ENCODE assay signal across 8 cellular contexts in the genomic region with DNA sequence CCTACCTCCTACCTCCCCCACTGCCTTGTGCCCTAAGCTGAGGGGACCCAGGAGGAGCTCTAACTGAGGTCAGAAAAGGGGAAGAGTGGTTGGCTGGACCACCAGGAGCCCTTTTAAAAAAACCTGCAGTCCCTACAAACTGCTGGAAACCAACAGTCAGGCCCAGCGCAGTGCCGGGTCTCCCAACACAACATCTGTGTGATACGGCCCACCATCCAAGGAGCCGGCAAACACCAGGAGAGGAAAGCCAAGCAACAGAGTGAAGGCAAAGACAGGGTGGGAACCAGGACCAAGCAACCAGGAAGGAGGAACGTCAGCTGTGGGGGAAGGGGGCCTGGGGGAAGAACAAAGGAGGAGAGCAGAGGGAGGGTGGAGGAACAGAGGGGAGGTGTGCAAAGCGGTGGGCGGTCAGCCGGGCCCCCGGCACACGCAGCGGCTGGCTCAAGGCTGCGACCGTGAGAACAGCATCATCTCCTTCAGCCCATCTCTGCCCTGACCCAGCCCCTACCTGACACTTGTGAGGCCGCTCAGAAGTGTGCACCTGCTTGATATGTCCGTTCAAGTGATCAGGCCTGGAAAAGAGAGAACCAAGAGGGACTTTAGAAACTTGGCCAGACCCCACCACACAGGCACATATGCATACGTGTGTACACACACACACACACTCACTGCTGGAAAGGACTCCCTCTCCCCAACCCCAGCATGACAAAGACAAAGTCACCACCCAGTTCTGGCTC. TPM values are rescaled to one million over a fixed set of nuclear protein-coding genes. Genes with fewer than 3 reads are reported as not detected.
DNase-seq lines count a peak whose midpoint lies in the region; ATAC-seq and TF ChIP-seq lines count a peak whose summit lies in the region.

No MANE protein-coding gene starts in this region.

- H3K27me3 Mint-ChIP-seq in Calu3 (ENCODE audit: unreplicated experiment) (no peaks in the 10 kb centered on the region), progenitor cell of endocrine pancreas (no peaks in the 10 kb centered on the region)

- DNase-seq in Calu3 (no peak), NCI-H2227 treated with DMSO at 0.1 percent for 48 hours (lab: John Stamatoyannopoulos, UW) (peak; percentile 5), epidermal melanocyte (ENCODE audit: insufficient read length, low spot score) (peak; percentile 8), progenitor cell of endocrine pancreas (ENCODE audit: low spot score, unreplicated experiment) (no peak), SHP77 (lab: John Stamatoyannopoulos, UW) (no peak), NAMALWA (ENCODE audit: low spot score) (no peak)

- H3K4me1 Mint-ChIP-seq in Calu3 (ENCODE audit: low read depth, unreplicated experiment) (peaks cover 73% of the 10 kb centered on the region), progenitor cell of endocrine pancreas (ENCODE audit: low read depth) (peaks cover 62% of the 10 kb centered on the region)

- ATAC-seq in HG03175 (IDR thresholded peaks at IDR 0.05; ENCODE audit: unreplicated experiment) (no peak), HG03460 (IDR thresholded peaks at IDR 0.05; ENCODE audit: unreplicated experiment) (no peak)

- H3K27ac Mint-ChIP-seq in Calu3 (ENCODE audit: unreplicated experiment) = peak overlapping the region; percentile 93
- H3K27ac Mint-ChIP-seq in progenitor cell of endocrine pancreas = peak overlapping the region; percentile 99

- intact Hi-C loops in Calu3 (cut with micrococcal nuclease; ENCODE audit: unreplicated experiment) = no loop called here

- H3K4me3 Mint-ChIP-seq in Calu3 (ENCODE audit: low read depth, unreplicated experiment) (peak overlapping the region; percentile 81), progenitor cell of endocrine pancreas (ENCODE audit: low read depth) (peak overlapping the region; percentile 84)

- no peaks in the 10 kb centered on the region for H3K9me3 Mint-ChIP-seq in Calu3 (ENCODE audit: low read depth, unreplicated experiment)
- no peaks in the 10 kb centered on the region for H3K9me3 Mint-ChIP-seq in progenitor cell of endocrine pancreas (ENCODE audit: low read depth)

- BruUV-seq in Calu3 (replicated peaks; lab: Mats Ljungman, UMichigan) = no TSS peak

- TF ChIP-seq CTCF in Calu3 (IDR thresholded peaks at IDR 0.05; ENCODE audit: unreplicated experiment) (no peak), progenitor cell of endocrine pancreas (IDR thresholded peaks at IDR 0.05; ENCODE audit: unreplicated experiment) (no peak)

- H3K36me3 Mint-ChIP-seq in Calu3 (ENCODE audit: insufficient read depth, unreplicated experiment) = peaks cover 76% of the 10 kb centered on the region
- H3K36me3 Mint-ChIP-seq in progenitor cell of endocrine pancreas (ENCODE audit: insufficient read depth) = peaks cover 13% of the 10 kb centered on the region

- CTCF ChIA-PET in Calu3 (lab: Charles Lee) = interaction anchor here (0.9 to 1.3 kb wide), 3 partner anchors 21 to 51 kb away, joined by 3 to 7 read pairs (median 5); a partner anchor contains a TSS

RNA-seq across cellular contexts. Expression of a gene that starts 3.6 kb away (rescaled TPM):
- total RNA-seq in Calu3 (2022) = 35.0 and 35.5 TPM in 2 replicates
- total RNA-seq in progenitor cell of endocrine pancreas = 88.8 and 93.6 TPM in 2 replicates

RNA-seq across cellular contexts. Expression of a gene that starts 50.3 kb away (rescaled TPM):
- total RNA-seq in Calu3 (2022) = 6.2 and 7.5 TPM in 2 replicates
- 6.2 and 7.6 TPM in 2 replicates for total RNA-seq in progenitor cell of endocrine pancreas

RNA-seq across cellular contexts. Expression of a gene that starts 56.8 kb away (rescaled TPM):
- total RNA-seq in Calu3 (2022) (68.8 and 75.2 TPM in 2 replicates), progenitor cell of endocrine pancreas (69.0 and 69.1 TPM in 2 replicates)

Comparison
In these comparisons a context has a peak if more than half of its experiments do, and no peak if none do; other contexts are left out.
1. DNase-seq: peak in NCI-H2227 treated with DMSO at 0.1 percent for 48 hours (single experiment) and epidermal melanocyte (single experiment); none in Calu3 (single experiment), progenitor cell of endocrine pancreas (single experiment), SHP77 (0 of 2) and NAMALWA (single experiment).